ENCODE assay signal across 24 cellular contexts in the genomic region with DNA sequence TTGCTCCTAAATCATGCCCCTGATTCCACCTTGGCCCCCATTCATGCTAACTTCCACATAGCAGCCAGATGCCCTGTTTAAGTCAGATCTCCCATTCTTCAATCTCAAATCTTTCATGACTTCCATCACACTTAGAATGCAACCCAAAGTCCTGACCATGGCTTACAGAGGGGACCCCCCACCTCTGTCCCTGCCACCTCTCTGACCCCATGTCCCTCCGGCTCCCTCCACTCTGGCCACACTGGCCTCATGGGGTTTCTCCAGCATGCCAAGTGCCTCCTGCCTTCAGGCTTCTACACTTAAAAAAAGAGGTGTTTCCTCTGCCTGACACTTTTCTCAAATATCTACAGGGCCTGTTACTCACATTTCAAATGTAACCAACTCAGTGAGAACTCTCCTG.
"Had no signal": no experiment of that assay in that cellular context is flagged by ENCODE, and none has a peak within 500 bp of the region (broad histone marks: within the 10 kb centered on the region; RNA-seq: fewer than 3 reads in every experiment).

No MANE protein-coding gene starts in this region.

- ATAC-seq: effector memory CD8-positive, alpha-beta T cell; esophagus mucosa; foreskin keratinocyte; gastrocnemius medialis; gastroesophageal sphincter; heart left ventricle; heart right ventricle had no signal

- H3K36me3 ChIP-seq: colonic mucosa, esophagus squamous epithelium, gastrocnemius medialis, gastroesophageal sphincter, heart left ventricle, heart right ventricle had no signal

- H3K4me1 Mint-ChIP-seq: endodermal cell had no signal

- H3K27me3 Mint-ChIP-seq: dendritic cell treated with granulocyte-macrophage colony-stimulating factor and Interleukin-4, amounts not matched to agents 40 ng/mL and 50 ng/mL, for 4 days had no signal

- H3K27ac Mint-ChIP-seq: dendritic cell treated with granulocyte-macrophage colony-stimulating factor and Interleukin-4, amounts not matched to agents 40 ng/mL and 50 ng/mL, for 4 days; effector memory CD8-positive, alpha-beta T cell; endodermal cell had no signal

- H3K27ac ChIP-seq: colonic mucosa, coronary artery, dorsolateral prefrontal cortex, epithelial cell of prostate, esophagus squamous epithelium, foreskin keratinocyte, gastrocnemius medialis, gastroesophageal sphincter, heart left ventricle, heart right ventricle had no signal

- H3K9me3 ChIP-seq: colonic mucosa had no signal

- H3K9me3 Mint-ChIP-seq: effector memory CD8-positive, alpha-beta T cell had no signal

- H3K4me1 ChIP-seq: colonic mucosa, esophagus squamous epithelium, foreskin keratinocyte, gastrocnemius medialis, gastroesophageal sphincter, heart left ventricle, heart right ventricle had no signal

- H3K4me3 Mint-ChIP-seq: dendritic cell treated with granulocyte-macrophage colony-stimulating factor and Interleukin-4, amounts not matched to agents 40 ng/mL and 50 ng/mL, for 4 days; effector memory CD8-positive, alpha-beta T cell; endodermal cell had no signal

- DNase-seq: cortex of kidney; dermis blood vessel endothelial cell; dorsolateral prefrontal cortex; effector CD4-positive, alpha-beta T cell; effector CD8-positive, alpha-beta T cell; effector memory CD4-positive, alpha-beta T cell; effector memory CD8-positive, alpha-beta T cell; endodermal cell; erythroblast; esophagus squamous epithelium; foreskin fibroblast; foreskin keratinocyte; foreskin melanocyte; gastrocnemius medialis; glutamatergic neuron; head of caudate nucleus; heart left ventricle; heart right ventricle had no signal

- H3K4me3 ChIP-seq: colonic mucosa, coronary artery, dorsolateral prefrontal cortex, esophagus squamous epithelium, gastrocnemius medialis, gastroesophageal sphincter, heart left ventricle, heart right ventricle had no signal

- H3K27me3 ChIP-seq: colonic mucosa, dorsolateral prefrontal cortex, esophagus squamous epithelium, foreskin keratinocyte, gastrocnemius medialis, gastroesophageal sphincter, heart left ventricle, heart right ventricle had no signal
